In the genomic region with DNA sequence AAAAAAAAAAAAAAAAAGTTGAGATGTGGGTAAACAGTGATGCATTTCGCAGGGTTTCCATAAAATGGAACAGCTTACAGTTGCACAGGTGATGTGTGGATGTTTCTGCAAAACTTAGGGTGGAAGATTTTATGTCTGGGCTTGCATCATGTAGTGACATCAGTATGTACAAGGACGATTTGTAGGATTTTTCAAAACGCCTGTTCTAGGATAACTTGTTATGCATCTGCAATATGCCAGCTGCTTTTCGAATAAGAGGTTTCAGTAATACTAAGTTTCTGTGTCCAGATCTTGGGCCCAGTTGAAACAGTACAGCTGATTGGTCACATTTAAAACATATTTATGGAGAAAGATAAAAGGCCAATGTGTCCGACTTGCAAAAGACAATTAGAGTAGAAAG, we compare ENCODE assay signal across 8 cellular contexts. TPM values are rescaled to one million over a fixed set of nuclear protein-coding genes. Genes with fewer than 3 reads are reported as not detected.
DNase-seq lines count a peak whose midpoint lies in the region; ATAC-seq and TF ChIP-seq lines count a peak whose summit lies in the region.

No MANE protein-coding gene starts in this region.

- H3K36me3 Mint-ChIP-seq in brain (peaks cover 10% of the 10 kb centered on the region), memory B cell (peaks cover 4% of the 10 kb centered on the region)

- H3K36me3 ChIP-seq in ES-I3 (ENCODE audit: insufficient read depth, low read length) = no peaks in the 10 kb centered on the region

- H3K27me3 Mint-ChIP-seq in brain = peaks cover 7% of the 10 kb centered on the region
- no peaks in the 10 kb centered on the region for H3K27me3 Mint-ChIP-seq in memory B cell

- H3K27ac Mint-ChIP-seq in brain (peak overlapping the region; percentile 52 to 92 (median 76)), memory B cell (peak overlapping the region; percentile 88)

- H3K9me3 ChIP-seq in ES-I3 (ENCODE audit: control insufficient read depth, insufficient read depth, low read length) = no peaks in the 10 kb centered on the region

- WGBS in lower leg skin, 2 donors = 8% methylated on average over 5 of the region's 5 CpGs

- H3K4me1 Mint-ChIP-seq in brain (peaks cover 60% of the 10 kb centered on the region), memory B cell (peaks cover 24% of the 10 kb centered on the region)

- no peak overlapping the region for H3K4me3 ChIP-seq in lower leg skin (ENCODE audit: low read depth, poor library complexity, severe bottlenecking)

- DNase-seq in LHCN-M2 (ENCODE audit: low read depth) (peak; percentile 54), memory B cell (ENCODE audit: low spot score in 2 of 2) (no peak), HuH-7 (ENCODE audit: low spot score) (no peak), D341Med (ENCODE audit: low spot score) (no peak), lower leg skin (ENCODE audit: low spot score in 2 of 2) (no peak)

- H3K9me3 Mint-ChIP-seq in brain (peaks cover 0 to 4% (median 2%) of the 10 kb centered on the region in 5 experiments), memory B cell (no peaks in the 10 kb centered on the region)

- no peak for TF ChIP-seq CTCF in brain (conservative IDR thresholded peaks at IDR 0.05)
- no peak for TF ChIP-seq CTCF in lower leg skin (IDR thresholded peaks at IDR 0.05)

- ATAC-seq in memory B cell (ENCODE audit: low read depth) (no peak), GM18498 (IDR thresholded peaks at IDR 0.05; ENCODE audit: unreplicated experiment) (no peak)

- H3K9ac ChIP-seq in ES-I3 (ENCODE audit: low read depth, low read length) = peak overlapping the region; percentile 97

- H3K4me1 ChIP-seq in ES-I3 (ENCODE audit: insufficient read depth, low read length) = peaks cover 8% of the 10 kb centered on the region; the same call in 1 of the 2 replicates

- no peak for TF ChIP-seq POLR2A in lower leg skin (IDR thresholded peaks at IDR 0.05)

- H3K4me3 Mint-ChIP-seq in brain (peak overlapping the region; percentile 83 to 91 (median 88)), memory B cell (peak overlapping the region; percentile 84)

- intact Hi-C loops in lower leg skin (cut with DNase I; ENCODE audit: low total_unique reads) = no loop called here

RNA-seq across cellular contexts. Expression of a gene that starts 1.2 kb away (rescaled TPM):
- total RNA-seq in LHCN-M2 (2014; rRNA removed) = 13.6 and 17.5 TPM in 2 replicates
- 2.9 TPM for polyA plus RNA-seq in LHCN-M2 (2012)
- polyA plus RNA-seq in brain (ENCODE audit: insufficient read depth, low read depth, low replicate concordance) = 4.4 TPM
- total RNA-seq in lower leg skin = 10 to 100 TPM; 13.0 to 49.5 (median 20.4) TPM
